In the genomic region with DNA sequence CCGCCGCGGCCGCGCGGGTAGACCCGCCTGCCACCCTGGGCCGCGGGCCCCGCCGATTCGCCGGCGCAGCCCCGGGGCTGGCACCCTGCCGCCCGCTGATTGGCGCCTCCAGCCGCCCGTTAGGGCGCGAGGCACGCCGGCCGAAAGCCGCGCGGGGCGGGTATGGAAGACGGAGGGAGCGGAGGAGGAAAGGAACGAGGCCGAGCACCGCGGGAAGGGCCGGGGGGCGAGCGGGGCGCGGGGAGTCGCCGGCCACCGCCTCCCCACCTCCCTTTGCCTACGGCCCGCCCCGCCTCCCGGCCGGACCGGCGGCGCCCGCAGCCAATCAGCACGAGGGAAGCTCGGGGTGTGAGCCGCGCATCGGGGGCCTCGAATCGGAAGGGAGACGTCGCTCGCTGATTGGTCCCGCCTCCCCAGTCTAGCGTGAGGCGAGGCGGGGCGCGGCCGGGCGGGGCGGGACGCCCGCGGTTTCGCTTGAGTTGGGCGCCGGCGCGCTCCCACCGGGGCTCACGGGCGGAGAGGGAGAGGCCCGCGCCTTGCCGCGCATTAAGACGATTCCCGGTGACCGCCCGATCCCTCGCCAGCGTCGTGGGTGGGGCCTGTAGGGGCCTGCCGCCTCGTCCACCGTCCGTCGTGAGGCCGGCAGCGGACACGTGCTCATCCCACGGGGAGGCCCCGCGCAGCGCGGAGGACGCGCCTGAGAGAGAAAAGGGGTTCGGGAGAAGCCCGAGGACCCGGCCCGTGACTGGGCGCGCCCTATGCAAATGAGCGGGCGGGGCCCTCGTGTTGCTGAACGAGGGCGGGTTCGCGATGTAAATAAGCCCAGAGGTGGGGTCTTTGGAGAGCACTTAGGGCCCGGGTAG, we compare ENCODE assay signal across 1 cellular context.
TF ChIP-seq lines count a peak whose summit lies in the region.

No MANE protein-coding gene starts in this region.

TF ChIP-seq in WTC11, 78 proteins besides CTCF, POLR2A, EP300 and RAD21 (continued from another document and continues in another):
- TF ChIP-seq NFE2L1 (CRISPR knock-in tag; IDR thresholded peaks at IDR 0.05), result 0 out of 2 replicates have a peak, but pooled peaks have one; percentile 10
- TF ChIP-seq, protein P1, sequence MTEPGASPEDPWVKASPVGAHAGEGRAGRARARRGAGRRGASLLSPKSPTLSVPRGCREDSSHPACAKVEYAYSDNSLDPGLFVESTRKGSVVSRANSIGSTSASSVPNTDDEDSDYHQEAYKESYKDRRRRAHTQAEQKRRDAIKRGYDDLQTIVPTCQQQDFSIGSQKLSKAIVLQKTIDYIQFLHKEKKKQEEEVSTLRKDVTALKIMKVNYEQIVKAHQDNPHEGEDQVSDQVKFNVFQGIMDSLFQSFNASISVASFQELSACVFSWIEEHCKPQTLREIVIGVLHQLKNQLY (CRISPR knock-in tag; IDR thresholded peaks at IDR 0.05), result peak; percentile 58; the same call in 1 of the 2 replicates
- TF ChIP-seq IRF1 (CRISPR knock-in tag; IDR thresholded peaks at IDR 0.05), result no peak
- no peak for TF ChIP-seq ELF4 (CRISPR knock-in tag; IDR thresholded peaks at IDR 0.05; ENCODE audit: low read depth)
- no peak for TF ChIP-seq OVOL2 (CRISPR knock-in tag; IDR thresholded peaks at IDR 0.05; ENCODE audit: borderline replicate concordance)
- peak; percentile 76 for TF ChIP-seq NFYB (CRISPR knock-in tag; conservative IDR thresholded peaks at IDR 0.05; ENCODE audit: low read depth)
- no peak for TF ChIP-seq ZNF263 (CRISPR knock-in tag; IDR thresholded peaks at IDR 0.05; ENCODE audit: low read depth)
- TF ChIP-seq KAT7 (CRISPR knock-in tag; IDR thresholded peaks at IDR 0.05; ENCODE audit: borderline replicate concordance), result 0 out of 2 replicates have a peak, but pooled peaks have one; percentile 57
- TF ChIP-seq RORB (CRISPR knock-in tag; IDR thresholded peaks at IDR 0.05), result no peak
- TF ChIP-seq, protein P2, sequence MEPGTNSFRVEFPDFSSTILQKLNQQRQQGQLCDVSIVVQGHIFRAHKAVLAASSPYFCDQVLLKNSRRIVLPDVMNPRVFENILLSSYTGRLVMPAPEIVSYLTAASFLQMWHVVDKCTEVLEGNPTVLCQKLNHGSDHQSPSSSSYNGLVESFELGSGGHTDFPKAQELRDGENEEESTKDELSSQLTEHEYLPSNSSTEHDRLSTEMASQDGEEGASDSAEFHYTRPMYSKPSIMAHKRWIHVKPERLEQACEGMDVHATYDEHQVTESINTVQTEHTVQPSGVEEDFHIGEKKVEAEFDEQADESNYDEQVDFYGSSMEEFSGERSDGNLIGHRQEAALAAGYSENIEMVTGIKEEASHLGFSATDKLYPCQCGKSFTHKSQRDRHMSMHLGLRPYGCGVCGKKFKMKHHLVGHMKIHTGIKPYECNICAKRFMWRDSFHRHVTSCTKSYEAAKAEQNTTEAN (CRISPR knock-in tag; IDR thresholded peaks at IDR 0.05), result no peak
- peak; percentile 75; the same call in 1 of the 2 replicates for TF ChIP-seq ARID4B (CRISPR knock-in tag; IDR thresholded peaks at IDR 0.05; ENCODE audit: borderline replicate concordance)
- TF ChIP-seq USF1 (CRISPR knock-in tag; IDR thresholded peaks at IDR 0.05), result peak; percentile 48; the same call in 1 of the 2 replicates
- TF ChIP-seq ERG (CRISPR knock-in tag; IDR thresholded peaks at IDR 0.05), result no peak
- TF ChIP-seq ZNF532 (CRISPR knock-in tag; IDR thresholded peaks at IDR 0.05; ENCODE audit: borderline replicate concordance), result 0 out of 2 replicates have a peak, but pooled peaks have one; percentile 38
- peak; percentile 46; the same call in 1 of the 2 replicates for TF ChIP-seq MYBL2 (CRISPR knock-in tag; IDR thresholded peaks at IDR 0.05)
- peak; percentile 71; the same call in 1 of the 2 replicates for TF ChIP-seq ESRRA (CRISPR knock-in tag; IDR thresholded peaks at IDR 0.05; ENCODE audit: borderline replicate concordance)
- no peak for TF ChIP-seq GRHL2 (CRISPR knock-in tag; IDR thresholded peaks at IDR 0.05; ENCODE audit: insufficient replicate concordance, severe bottlenecking)
- no peak for TF ChIP-seq FOXJ3 (CRISPR knock-in tag; IDR thresholded peaks at IDR 0.05; ENCODE audit: borderline replicate concordance)
- TF ChIP-seq, protein P3, sequence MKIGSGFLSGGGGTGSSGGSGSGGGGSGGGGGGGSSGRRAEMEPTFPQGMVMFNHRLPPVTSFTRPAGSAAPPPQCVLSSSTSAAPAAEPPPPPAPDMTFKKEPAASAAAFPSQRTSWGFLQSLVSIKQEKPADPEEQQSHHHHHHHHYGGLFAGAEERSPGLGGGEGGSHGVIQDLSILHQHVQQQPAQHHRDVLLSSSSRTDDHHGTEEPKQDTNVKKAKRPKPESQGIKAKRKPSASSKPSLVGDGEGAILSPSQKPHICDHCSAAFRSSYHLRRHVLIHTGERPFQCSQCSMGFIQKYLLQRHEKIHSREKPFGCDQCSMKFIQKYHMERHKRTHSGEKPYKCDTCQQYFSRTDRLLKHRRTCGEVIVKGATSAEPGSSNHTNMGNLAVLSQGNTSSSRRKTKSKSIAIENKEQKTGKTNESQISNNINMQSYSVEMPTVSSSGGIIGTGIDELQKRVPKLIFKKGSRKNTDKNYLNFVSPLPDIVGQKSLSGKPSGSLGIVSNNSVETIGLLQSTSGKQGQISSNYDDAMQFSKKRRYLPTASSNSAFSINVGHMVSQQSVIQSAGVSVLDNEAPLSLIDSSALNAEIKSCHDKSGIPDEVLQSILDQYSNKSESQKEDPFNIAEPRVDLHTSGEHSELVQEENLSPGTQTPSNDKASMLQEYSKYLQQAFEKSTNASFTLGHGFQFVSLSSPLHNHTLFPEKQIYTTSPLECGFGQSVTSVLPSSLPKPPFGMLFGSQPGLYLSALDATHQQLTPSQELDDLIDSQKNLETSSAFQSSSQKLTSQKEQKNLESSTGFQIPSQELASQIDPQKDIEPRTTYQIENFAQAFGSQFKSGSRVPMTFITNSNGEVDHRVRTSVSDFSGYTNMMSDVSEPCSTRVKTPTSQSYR (CRISPR knock-in tag; IDR thresholded peaks at IDR 0.05), result no peak
- TF ChIP-seq TEAD1 (CRISPR knock-in tag; IDR thresholded peaks at IDR 0.05), result peak; percentile 56
- no peak for TF ChIP-seq ZNF423 (CRISPR knock-in tag; IDR thresholded peaks at IDR 0.05)
- peak; percentile 73; the same call in 1 of the 2 replicates for TF ChIP-seq FOXP1 (CRISPR knock-in tag; IDR thresholded peaks at IDR 0.05; ENCODE audit: borderline replicate concordance)
- TF ChIP-seq SP1 (CRISPR knock-in tag; conservative IDR thresholded peaks at IDR 0.05), result peak; percentile 21; the same call in 1 of the 2 replicates
- 0 out of 2 replicates have a peak, but pooled peaks have one; percentile 55 for TF ChIP-seq ATF1 (CRISPR knock-in tag; IDR thresholded peaks at IDR 0.05)
- TF ChIP-seq FOXK1 (CRISPR knock-in tag; IDR thresholded peaks at IDR 0.05), result peak; percentile 86; the same call in 1 of the 2 replicates
- TF ChIP-seq ZNF232 (CRISPR knock-in tag; IDR thresholded peaks at IDR 0.05), result peak; percentile 41; the same call in 1 of the 2 replicates
- TF ChIP-seq E2F4 (CRISPR knock-in tag; IDR thresholded peaks at IDR 0.05; ENCODE audit: borderline replicate concordance, low read depth), result no peak
- TF ChIP-seq ETV6 (CRISPR knock-in tag; IDR thresholded peaks at IDR 0.05), result peak; percentile 86; the same call in 1 of the 2 replicates
- no peak for TF ChIP-seq ATF6 (CRISPR knock-in tag; IDR thresholded peaks at IDR 0.05)
